17 cellular contexts compared by ENCODE assay signal in the genomic region with DNA sequence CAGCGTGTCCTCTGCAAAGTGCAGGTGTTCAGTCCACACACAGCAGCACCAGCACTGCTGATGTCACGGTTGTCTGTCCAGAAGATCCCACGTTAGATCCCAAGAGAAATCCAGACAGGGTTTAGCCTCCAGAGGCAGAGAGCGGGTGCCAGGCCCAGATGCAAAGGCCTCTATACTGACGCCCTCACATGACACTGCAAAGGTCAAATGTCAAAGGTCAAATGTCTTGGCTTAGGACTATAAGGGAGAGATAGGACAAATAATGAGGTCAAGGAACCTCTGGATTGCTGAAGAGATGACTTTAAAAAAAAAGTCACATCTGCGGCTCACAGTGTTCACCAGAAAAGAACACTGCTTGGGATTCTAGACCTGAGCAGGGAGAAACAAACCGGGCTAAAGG.
DNase-seq lines count a peak whose midpoint lies in the region; ATAC-seq, FAIRE-seq and TF ChIP-seq lines count a peak whose summit lies in the region.
"Had no signal": no experiment of that assay in that cellular context is flagged by ENCODE, and none has a peak within 500 bp of the region (broad histone marks: within the 10 kb centered on the region; RNA-seq: fewer than 3 reads in every experiment).

No MANE protein-coding gene starts in this region.

- no peak overlapping the region for H2AFZ ChIP-seq in HepG2 (ENCODE audit: low read length)

- no peak overlapping the region for H3K4me2 ChIP-seq in HepG2 (ENCODE audit: low read depth, low read length)

- peak overlapping the region; percentile 64 for H3K27ac Mint-ChIP-seq in neural crest cell (ENCODE audit: unreplicated experiment)
- H3K27ac Mint-ChIP-seq: CD14-positive monocyte, H9 had no signal

- CTCF ChIA-PET in HepG2 (lab: Yijun Ruan, JAX; ENCODE audit: low intra/inter-chr PET ratio, low total read pairs): no interaction called here

- H3K9ac ChIP-seq in HepG2 (ENCODE audit: insufficient read depth, low read depth, low read length): no peak overlapping the region

- H3K36me3 Mint-ChIP-seq in neural crest cell (ENCODE audit: low read depth): peaks cover 17% of the 10 kb centered on the region
- H3K36me3 Mint-ChIP-seq: CD14-positive monocyte had no signal

- in situ Hi-C loops in HepG2 (cut with HindIII; ENCODE audit: extremely low pct_ligation_motif_present, low pct_unique_long_range_greater_than_20kb): loop anchor here (25.0 kb wide), 1 partner anchor 276 kb away; no protein-coding TSS in a partner anchor

- no peaks in the 10 kb centered on the region for H3K79me2 ChIP-seq in HepG2 (ENCODE audit: insufficient read depth, low read length)

- no peaks in the 10 kb centered on the region for H4K20me1 ChIP-seq in HepG2 (ENCODE audit: insufficient read depth, low read length)

- no peaks in the 10 kb centered on the region for H3K9me3 Mint-ChIP-seq in neural crest cell
- H3K9me3 Mint-ChIP-seq: CD8-positive, alpha-beta memory T cell; H9 had no signal

- TF ChIP-seq CTCF in HepG2 (CRISPR knock-in tag; IDR thresholded peaks at IDR 0.05): no peak
- TF ChIP-seq CTCF in right lobe of liver (IDR thresholded peaks at IDR 0.05): no peak
- no peak for TF ChIP-seq CTCF in dorsolateral prefrontal cortex (IDR thresholded peaks at IDR 0.05 in 54 of 56, conservative IDR thresholded peaks at IDR 0.05 in 2 of 56; ENCODE audit: low read depth in 1 of 56, partially characterized antibody in 56 of 56)
- no peak for TF ChIP-seq CTCF in neural crest cell (conservative IDR thresholded peaks at IDR 0.05)

- ATAC-seq in HepG2: no peak
- no peak for ATAC-seq in right lobe of liver
- no peak for ATAC-seq in GM18907 (IDR thresholded peaks at IDR 0.05; ENCODE audit: unreplicated experiment)
- ATAC-seq in GM18867 (IDR thresholded peaks at IDR 0.05; ENCODE audit: unreplicated experiment): no peak
- ATAC-seq in GM21825 (IDR thresholded peaks at IDR 0.05; ENCODE audit: unreplicated experiment): no peak

- intact Hi-C loops in HepG2 (cut with micrococcal nuclease; ENCODE audit: unreplicated experiment): no loop called here
- intact Hi-C loops in right lobe of liver (cut with DNase I): no loop called here
- intact Hi-C loops in dorsolateral prefrontal cortex (cut with DNase I): loop anchor here in 1 of 2 donors (5.0 kb wide), 1 partner anchor 96 kb away; no protein-coding TSS in a partner anchor

- no peak for FAIRE-seq in HepG2 (lab: Jason Lieb, UNC)

- DNase-seq in HepG2 (ENCODE audit: low spot score) (no peak), right lobe of liver (no peak), dorsolateral prefrontal cortex (no peak), neural crest cell (ENCODE audit: low read depth, low spot score) (no peak), NCI-H82 (lab: John Stamatoyannopoulos, UW) (no peak)
- DNase-seq: Caco-2; CD8-positive, alpha-beta memory T cell; DND-41; GDM1; GOT3; H9; IMR-90 had no signal

- no peak overlapping the region for H3K4me3 Mint-ChIP-seq in neural crest cell
- H3K4me3 Mint-ChIP-seq: CD14-positive monocyte; CD8-positive, alpha-beta memory T cell; H9 had no signal

- H3K4me3 ChIP-seq in HepG2 (replicated peaks in 1 of 3; ENCODE audit: insufficient read depth in 1 of 3, low read depth in 2 of 3, low read length in 3 of 3): no peak overlapping the region
- H3K4me3 ChIP-seq in right lobe of liver: no peak overlapping the region
- no peak overlapping the region for H3K4me3 ChIP-seq in dorsolateral prefrontal cortex

- H3K36me3 ChIP-seq in HepG2 (replicated peaks in 1 of 2; ENCODE audit: control insufficient read depth in 1 of 2, insufficient read depth in 2 of 2, low read length in 2 of 2) (no peaks in the 10 kb centered on the region), right lobe of liver (no peaks in the 10 kb centered on the region)

- WGBS in HepG2 (ENCODE audit: low lambda C conversion rate): 46% methylated on average over 6 of the region's 7 CpGs
- WGBS in right lobe of liver (ENCODE audit: insufficient coverage, low coverage, low lambda C conversion rate, missing lambda C conversion rate): 70% methylated on average over 5 of the region's 7 CpGs

- H3K27me3 ChIP-seq in HepG2 (ENCODE audit: control insufficient read depth in 1 of 2, insufficient read depth in 2 of 2, low read length in 2 of 2) (no peaks in the 10 kb centered on the region), right lobe of liver (no peaks in the 10 kb centered on the region), dorsolateral prefrontal cortex (no peaks in the 10 kb centered on the region)

- TF ChIP-seq RAD21 in HepG2 (CRISPR knock-in tag; IDR thresholded peaks at IDR 0.05): no peak

- POLR2A ChIA-PET in HepG2 (lab: Yijun Ruan, JAX): no interaction called here

- no peak overlapping the region for H3K27ac ChIP-seq in HepG2 (ENCODE audit: extremely low read length, insufficient read depth, low read length)
- no peak overlapping the region for H3K27ac ChIP-seq in right lobe of liver
- H3K27ac ChIP-seq in dorsolateral prefrontal cortex: peak overlapping the region in 57 of 59 donors; percentile 6 to 100 (median 94)
- H3K27ac ChIP-seq: 22Rv1 had no signal

- TF ChIP-seq POLR2A in HepG2 (IDR thresholded peaks at IDR 0.05; ENCODE audit: insufficient read depth in 1 of 2, low read depth in 2 of 2, low read length in 2 of 2): no peak
- TF ChIP-seq POLR2A in right lobe of liver (IDR thresholded peaks at IDR 0.05): no peak

- peaks cover 44% of the 10 kb centered on the region for H3K4me1 Mint-ChIP-seq in neural crest cell
- H3K4me1 Mint-ChIP-seq: CD14-positive monocyte; CD8-positive, alpha-beta memory T cell; H9 had no signal

- H3K9me3 ChIP-seq in HepG2 (ENCODE audit: low read length) (no peaks in the 10 kb centered on the region), right lobe of liver (no peaks in the 10 kb centered on the region)
- H3K9me3 ChIP-seq: Caco-2 had no signal

- no peaks in the 10 kb centered on the region; the same call in 1 of the 2 replicates for H3K4me1 ChIP-seq in HepG2 (ENCODE audit: insufficient read depth, low read length)
- no peaks in the 10 kb centered on the region for H3K4me1 ChIP-seq in right lobe of liver

- no peak for TF ChIP-seq EP300 in HepG2 (IDR thresholded peaks at IDR 0.05; ENCODE audit: low read depth in 2 of 2, low read length in 2 of 2)
- no peak for TF ChIP-seq EP300 in HepG2 (CRISPR knock-in tag; IDR thresholded peaks at IDR 0.05; ENCODE audit: borderline replicate concordance)

- no TSS peak for BruUV-seq in HepG2 (replicated peaks; lab: Mats Ljungman, UMichigan)

- no peaks in the 10 kb centered on the region for H3K27me3 Mint-ChIP-seq in neural crest cell (ENCODE audit: low read depth)
- H3K27me3 Mint-ChIP-seq: CD8-positive, alpha-beta memory T cell had no signal

TF ChIP-seq in HepG2, 621 proteins besides CTCF, POLR2A, EP300 and RAD21 (continues in another document):
- TF ChIP-seq ZNF570 (CRISPR knock-in tag; IDR thresholded peaks at IDR 0.05; ENCODE audit: borderline replicate concordance): no peak
- no peak for TF ChIP-seq ZFAT (CRISPR knock-in tag; conservative IDR thresholded peaks at IDR 0.05)
- no peak for TF ChIP-seq ZBTB7A (CRISPR knock-in tag; IDR thresholded peaks at IDR 0.05)
- TF ChIP-seq FOXK2 (IDR thresholded peaks at IDR 0.05): no peak
- TF ChIP-seq ZNF713 (CRISPR knock-in tag; IDR thresholded peaks at IDR 0.05): no peak
- no peak for TF ChIP-seq SKI (IDR thresholded peaks at IDR 0.05; ENCODE audit: partially characterized antibody)
- TF ChIP-seq, protein P1, sequence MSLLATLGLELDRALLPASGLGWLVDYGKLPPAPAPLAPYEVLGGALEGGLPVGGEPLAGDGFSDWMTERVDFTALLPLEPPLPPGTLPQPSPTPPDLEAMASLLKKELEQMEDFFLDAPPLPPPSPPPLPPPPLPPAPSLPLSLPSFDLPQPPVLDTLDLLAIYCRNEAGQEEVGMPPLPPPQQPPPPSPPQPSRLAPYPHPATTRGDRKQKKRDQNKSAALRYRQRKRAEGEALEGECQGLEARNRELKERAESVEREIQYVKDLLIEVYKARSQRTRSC (CRISPR knock-in tag; IDR thresholded peaks at IDR 0.05; ENCODE audit: low read depth): no peak
- TF ChIP-seq, protein P2, sequence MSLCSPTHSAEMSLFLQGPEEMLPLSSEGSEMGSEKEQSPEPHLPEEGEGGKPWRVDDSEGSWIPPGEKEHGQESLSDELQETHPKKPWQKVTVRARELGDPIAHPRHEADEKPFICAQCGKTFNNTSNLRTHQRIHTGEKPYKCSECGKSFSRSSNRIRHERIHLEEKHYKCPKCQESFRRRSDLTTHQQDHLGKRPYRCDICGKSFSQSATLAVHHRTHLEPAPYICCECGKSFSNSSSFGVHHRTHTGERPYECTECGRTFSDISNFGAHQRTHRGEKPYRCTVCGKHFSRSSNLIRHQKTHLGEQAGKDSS (CRISPR knock-in tag; IDR thresholded peaks at IDR 0.05; ENCODE audit: borderline replicate concordance, low read depth): no peak
- no peak for TF ChIP-seq ZMYM4 (CRISPR knock-in tag; IDR thresholded peaks at IDR 0.05)
- TF ChIP-seq, protein P3, sequence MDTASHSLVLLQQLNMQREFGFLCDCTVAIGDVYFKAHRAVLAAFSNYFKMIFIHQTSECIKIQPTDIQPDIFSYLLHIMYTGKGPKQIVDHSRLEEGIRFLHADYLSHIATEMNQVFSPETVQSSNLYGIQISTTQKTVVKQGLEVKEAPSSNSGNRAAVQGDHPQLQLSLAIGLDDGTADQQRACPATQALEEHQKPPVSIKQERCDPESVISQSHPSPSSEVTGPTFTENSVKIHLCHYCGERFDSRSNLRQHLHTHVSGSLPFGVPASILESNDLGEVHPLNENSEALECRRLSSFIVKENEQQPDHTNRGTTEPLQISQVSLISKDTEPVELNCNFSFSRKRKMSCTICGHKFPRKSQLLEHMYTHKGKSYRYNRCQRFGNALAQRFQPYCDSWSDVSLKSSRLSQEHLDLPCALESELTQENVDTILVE (CRISPR knock-in tag; IDR thresholded peaks at IDR 0.05): no peak
- TF ChIP-seq, protein P4, sequence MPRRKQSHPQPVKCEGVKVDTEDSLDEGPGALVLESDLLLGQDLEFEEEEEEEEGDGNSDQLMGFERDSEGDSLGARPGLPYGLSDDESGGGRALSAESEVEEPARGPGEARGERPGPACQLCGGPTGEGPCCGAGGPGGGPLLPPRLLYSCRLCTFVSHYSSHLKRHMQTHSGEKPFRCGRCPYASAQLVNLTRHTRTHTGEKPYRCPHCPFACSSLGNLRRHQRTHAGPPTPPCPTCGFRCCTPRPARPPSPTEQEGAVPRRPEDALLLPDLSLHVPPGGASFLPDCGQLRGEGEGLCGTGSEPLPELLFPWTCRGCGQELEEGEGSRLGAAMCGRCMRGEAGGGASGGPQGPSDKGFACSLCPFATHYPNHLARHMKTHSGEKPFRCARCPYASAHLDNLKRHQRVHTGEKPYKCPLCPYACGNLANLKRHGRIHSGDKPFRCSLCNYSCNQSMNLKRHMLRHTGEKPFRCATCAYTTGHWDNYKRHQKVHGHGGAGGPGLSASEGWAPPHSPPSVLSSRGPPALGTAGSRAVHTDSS (CRISPR knock-in tag; conservative IDR thresholded peaks at IDR 0.05): no peak
- TF ChIP-seq, protein P5, sequence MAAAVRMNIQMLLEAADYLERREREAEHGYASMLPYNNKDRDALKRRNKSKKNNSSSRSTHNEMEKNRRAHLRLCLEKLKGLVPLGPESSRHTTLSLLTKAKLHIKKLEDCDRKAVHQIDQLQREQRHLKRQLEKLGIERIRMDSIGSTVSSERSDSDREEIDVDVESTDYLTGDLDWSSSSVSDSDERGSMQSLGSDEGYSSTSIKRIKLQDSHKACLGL (CRISPR knock-in tag; IDR thresholded peaks at IDR 0.05): no peak
- peak in 1 of 2 experiments; percentile 29; a peak in 1 of 4 replicates for TF ChIP-seq NR2F1 (CRISPR knock-in tag; IDR thresholded peaks at IDR 0.05)

Comparison
In these comparisons a context has a peak if more than half of its experiments do, and no peak if none do; other contexts are left out.
1. H3K27ac ChIP-seq: peak in dorsolateral prefrontal cortex (57 of 59); none in HepG2 (single experiment) and right lobe of liver (0 of 3).